In genomic region chr2:41736105-41736567, GRCh38 we compare ENCODE assay signal across 8 cellular contexts.
DNase-seq lines count a peak whose midpoint lies in the region; ATAC-seq lines count a peak whose summit lies in the region.

No MANE protein-coding gene starts in this region.

- CTCF ChIA-PET in activated CD8-positive, alpha-beta memory T cell treated with anti-CD3 and anti-CD28 coated beads, Interleukin-2, amount 10 ng/mL, durations not matched to agents 7 days and 5 days (lab: Charles Lee) = no interaction called here

- ATAC-seq in activated CD8-positive, alpha-beta memory T cell treated with anti-CD3 and anti-CD28 coated beads, Interleukin-2, amount 10 ng/mL, durations not matched to agents 7 days and 5 days = peak; percentile 51
- ATAC-seq in HG03066 (IDR thresholded peaks at IDR 0.05; ENCODE audit: low read depth, unreplicated experiment) = peak; percentile 82
- peak; percentile 79 for ATAC-seq in stimulated activated effector memory CD8-positive, alpha-beta T cell treated with anti-CD3 and anti-CD28 coated beads, Interleukin-12 subunit alpha, Interleukin-12 subunit beta, amount 100 ng/mL, for 72 hours

- peaks cover 6% of the 10 kb centered on the region for H3K27me3 ChIP-seq in HAP-1 (ENCODE audit: low read depth)

- H3K36me3 Mint-ChIP-seq in activated CD8-positive, alpha-beta memory T cell treated with anti-CD3 and anti-CD28 coated beads, Interleukin-2, amount 10 ng/mL, durations not matched to agents 7 days and 5 days = no peaks in the 10 kb centered on the region
- no peaks in the 10 kb centered on the region for H3K36me3 Mint-ChIP-seq in stimulated activated effector memory CD8-positive, alpha-beta T cell treated with anti-CD3 and anti-CD28 coated beads, Interleukin-12 subunit alpha, Interleukin-12 subunit beta, amount 100 ng/mL, for 72 hours

- no peaks in the 10 kb centered on the region for H3K9me3 ChIP-seq in HAP-1

- no peak overlapping the region for H3K27ac Mint-ChIP-seq in activated CD8-positive, alpha-beta memory T cell treated with anti-CD3 and anti-CD28 coated beads, Interleukin-2, amount 10 ng/mL, durations not matched to agents 7 days and 5 days
- no peak overlapping the region for H3K27ac Mint-ChIP-seq in stimulated activated effector memory CD8-positive, alpha-beta T cell treated with anti-CD3 and anti-CD28 coated beads, Interleukin-12 subunit alpha, Interleukin-12 subunit beta, amount 100 ng/mL, for 72 hours

- no peaks in the 10 kb centered on the region for H3K4me1 ChIP-seq in HAP-1

- in situ Hi-C loops in HAP-1 (cut with MboI; ENCODE audit: low sequenced_read_pairs) = no loop called here

- H3K36me3 ChIP-seq in HAP-1 (replicated peaks) = no peaks in the 10 kb centered on the region

- no peak overlapping the region for H3K4me3 Mint-ChIP-seq in activated CD8-positive, alpha-beta memory T cell treated with anti-CD3 and anti-CD28 coated beads, Interleukin-2, amount 10 ng/mL, durations not matched to agents 7 days and 5 days
- H3K4me3 Mint-ChIP-seq in stimulated activated effector memory CD8-positive, alpha-beta T cell treated with anti-CD3 and anti-CD28 coated beads, Interleukin-12 subunit alpha, Interleukin-12 subunit beta, amount 100 ng/mL, for 72 hours = no peak overlapping the region

- peaks cover 12% of the 10 kb centered on the region for H3K4me1 Mint-ChIP-seq in activated CD8-positive, alpha-beta memory T cell treated with anti-CD3 and anti-CD28 coated beads, Interleukin-2, amount 10 ng/mL, durations not matched to agents 7 days and 5 days
- H3K4me1 Mint-ChIP-seq in stimulated activated effector memory CD8-positive, alpha-beta T cell treated with anti-CD3 and anti-CD28 coated beads, Interleukin-12 subunit alpha, Interleukin-12 subunit beta, amount 100 ng/mL, for 72 hours = no peaks in the 10 kb centered on the region

- H3K27me3 Mint-ChIP-seq in activated CD8-positive, alpha-beta memory T cell treated with anti-CD3 and anti-CD28 coated beads, Interleukin-2, amount 10 ng/mL, durations not matched to agents 7 days and 5 days = peaks cover 15% of the 10 kb centered on the region

- H3K4me3 ChIP-seq in HAP-1 = no peak overlapping the region

- H3K9me3 Mint-ChIP-seq in activated CD8-positive, alpha-beta memory T cell treated with anti-CD3 and anti-CD28 coated beads, Interleukin-2, amount 10 ng/mL, durations not matched to agents 7 days and 5 days (ENCODE audit: low read depth) = no peaks in the 10 kb centered on the region
- H3K9me3 Mint-ChIP-seq in stimulated activated effector memory CD8-positive, alpha-beta T cell treated with anti-CD3 and anti-CD28 coated beads, Interleukin-12 subunit alpha, Interleukin-12 subunit beta, amount 100 ng/mL, for 72 hours = no peaks in the 10 kb centered on the region

- DNase-seq in activated CD8-positive, alpha-beta memory T cell treated with anti-CD3 and anti-CD28 coated beads, Interleukin-2, amount 10 ng/mL, durations not matched to agents 7 days and 5 days = no peak
- DNase-seq in activated CD8-positive, alpha-beta memory T cell treated with anti-CD3 and anti-CD28 coated beads, Interleukin-2, amount 50 U/mL, for 48 hours = no peak
- DNase-seq in RPMI7951 (ENCODE audit: low read depth) (peak; percentile 74), hippocampal formation (lab: John Stamatoyannopoulos, UW) (no peak), HAP-1 (ENCODE audit: low spot score in 2 of 2) (no peak), NCI-H226 (no peak)
- DNase-seq in stimulated activated effector memory CD8-positive, alpha-beta T cell treated with anti-CD3 and anti-CD28 coated beads, Interleukin-12 subunit alpha, Interleukin-12 subunit beta, amount 100 ng/mL, for 72 hours (ENCODE audit: low spot score in 2 of 2) = no peak
